ENCODE assay signal across 15 cellular contexts in the genomic region with DNA sequence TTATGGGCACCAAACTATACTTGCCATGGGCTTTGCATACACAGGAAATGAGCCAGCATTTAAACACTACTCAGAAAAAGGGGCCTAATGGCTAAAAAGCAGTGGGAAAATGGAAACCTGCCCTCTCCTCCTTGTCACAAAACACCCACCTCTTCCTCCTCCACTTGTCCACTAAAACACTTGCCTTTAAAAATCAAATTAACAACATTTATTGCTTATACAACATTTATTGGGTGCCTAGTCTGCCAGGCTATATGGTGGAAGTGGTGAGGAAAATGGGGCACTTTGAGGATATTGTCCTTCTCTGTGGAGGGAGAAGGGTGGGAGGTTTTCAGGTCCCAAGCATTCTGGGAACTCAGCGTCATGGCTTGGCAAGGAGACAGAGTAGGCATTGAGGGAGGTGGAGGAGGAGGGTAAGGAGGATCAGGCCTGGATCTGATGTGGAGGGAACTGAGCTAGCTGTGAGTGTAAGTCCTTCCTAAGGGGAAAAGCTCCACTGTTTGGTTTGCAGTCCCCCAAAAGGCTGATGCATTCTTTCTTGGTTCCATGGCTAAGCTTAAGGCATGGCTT.
"Had no signal": no experiment of that assay in that cellular context is flagged by ENCODE, and none has a peak within 500 bp of the region (broad histone marks: within the 10 kb centered on the region; RNA-seq: fewer than 3 reads in every experiment).

No MANE protein-coding gene starts in this region.

- H3K4me2 ChIP-seq: smooth muscle cell had no signal

- H3K27me3 ChIP-seq: gastroesophageal sphincter, right lobe of liver, tibial artery had no signal

- H3K4me3 ChIP-seq: gastroesophageal sphincter, psoas muscle, right lobe of liver, smooth muscle cell, tibial artery had no signal

- H3K27ac ChIP-seq: gastroesophageal sphincter, psoas muscle, right lobe of liver, tibial artery had no signal

- H3K4me1 ChIP-seq: psoas muscle, right lobe of liver had no signal

- H3K36me3 ChIP-seq: gastroesophageal sphincter, right lobe of liver, tibial artery had no signal

- DNase-seq: activated B cell treated with CpG ODN at 0.5 μM for 24 hours; activated CD4-positive, alpha-beta T cell treated with anti-CD3 and anti-CD28 coated beads, Interleukin-2, amount 10 ng/mL, durations not matched to agents 24 days and 14 days; activated CD8-positive, alpha-beta memory T cell treated with anti-CD3 and anti-CD28 coated beads, Interleukin-2, amount 50 U/mL, for 4 hours; activated T-cell treated with anti-CD3 and anti-CD28 coated beads, Interleukin-2, amount 50 U/mL, for 4 hours; effector CD8-positive, alpha-beta T cell; mesenchymal stem cell; naive thymus-derived CD4-positive, alpha-beta T cell; psoas muscle; right lobe of liver; stimulated activated CD4-positive, alpha-beta T cell treated with anti-CD3 and anti-CD28 coated beads, Interleukin-4, amount 100 ng/mL, for 1 hour; T-helper 1 cell; T-helper 9 cell; tibial artery had no signal

- H3K9me3 ChIP-seq: gastroesophageal sphincter, psoas muscle, right lobe of liver, tibial artery had no signal
